In the genomic region with DNA sequence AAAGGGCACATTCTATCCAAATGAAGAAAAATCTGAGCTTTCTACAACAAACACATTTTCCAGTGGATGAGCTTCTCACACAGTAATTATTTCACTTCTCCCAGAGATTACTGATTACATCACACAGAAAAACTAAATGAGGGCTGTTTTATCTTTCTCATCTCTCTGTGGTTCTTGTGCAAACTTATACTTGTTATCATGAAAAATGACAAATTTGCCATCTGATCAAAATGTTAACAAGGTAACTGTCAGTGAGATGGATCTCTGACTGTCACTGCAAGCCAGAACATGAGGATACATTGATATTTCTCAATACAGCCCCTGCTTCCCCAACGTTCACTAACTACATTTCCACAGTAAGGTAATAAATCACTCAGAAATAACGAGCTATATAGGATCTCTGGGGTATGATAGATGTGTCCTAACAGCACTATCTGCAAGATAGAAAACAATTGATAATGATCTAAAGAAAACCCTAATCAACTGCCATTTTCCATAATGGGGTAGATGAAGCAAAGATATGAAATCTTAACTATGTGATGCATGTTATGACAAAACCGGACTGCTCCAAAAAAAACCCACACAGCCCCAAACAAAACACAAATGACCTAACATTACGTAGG, we compare ENCODE assay signal across 20 cellular contexts.
"Had no signal": no experiment of that assay in that cellular context is flagged by ENCODE, and none has a peak within 500 bp of the region (broad histone marks: within the 10 kb centered on the region; RNA-seq: fewer than 3 reads in every experiment).

No MANE protein-coding gene starts in this region.

- ATAC-seq: activated CD8-positive, alpha-beta T cell treated with anti-CD3 and anti-CD28 coated beads for 36 hours; activated T-cell treated with anti-CD3 and anti-CD28 coated beads, Interleukin-2, amount 50 U/mL, for 72 hours; body of pancreas; heart left ventricle; left lung; mucosa of descending colon; natural killer cell had no signal

- H3K27me3 ChIP-seq: adrenal gland, body of pancreas, heart left ventricle, left lung, testis had no signal

- H3K27ac ChIP-seq: adrenal gland, body of pancreas, heart left ventricle, left lung, testis had no signal

- H3K27ac Mint-ChIP-seq: activated CD8-positive, alpha-beta T cell treated with anti-CD3 and anti-CD28 coated beads for 36 hours; activated T-cell treated with anti-CD3 and anti-CD28 coated beads, Interleukin-2, amount 50 U/mL, for 72 hours; natural killer cell; stimulated activated naive CD8-positive, alpha-beta T cell treated with anti-CD3 and anti-CD28 coated beads, Interleukin-15, Interleukin-2, amounts not matched to agents 100 ng/mL and 50 ng/mL, for 24 hours had no signal

- H3K27me3 Mint-ChIP-seq: activated CD8-positive, alpha-beta T cell treated with anti-CD3 and anti-CD28 coated beads for 36 hours; central memory CD8-positive, alpha-beta T cell; stimulated activated naive CD8-positive, alpha-beta T cell treated with anti-CD3 and anti-CD28 coated beads, Interleukin-15, Interleukin-2, amounts not matched to agents 100 ng/mL and 50 ng/mL, for 24 hours had no signal

- DNase-seq: activated CD8-positive, alpha-beta memory T cell treated with anti-CD3 and anti-CD28 coated beads, Interleukin-2, amount 50 U/mL, for 4 hours; activated CD8-positive, alpha-beta T cell treated with anti-CD3 and anti-CD28 coated beads for 36 hours; activated naive CD4-positive, alpha-beta T cell; activated T-cell treated with anti-CD3 and anti-CD28 coated beads, Interleukin-2, amount 50 U/mL, for 72 hours; adrenal gland; body of pancreas; cortex of kidney; effector CD8-positive, alpha-beta T cell; foreskin melanocyte; heart left ventricle; islet precursor cell; left lung; mucosa of descending colon; natural killer cell; stimulated activated CD4-positive, alpha-beta T cell treated with anti-CD3 and anti-CD28 coated beads, Interleukin-12 subunit alpha, Interleukin-12 subunit beta, amount 100 ng/mL, for 4 hours; stimulated activated CD4-positive, alpha-beta T cell treated with anti-CD3 and anti-CD28 coated beads, Interleukin-2, amount 100 ng/mL, for 48 hours; T-helper 9 cell; testis had no signal

- H3K9me3 ChIP-seq: adrenal gland, body of pancreas, heart left ventricle, left lung, mucosa of descending colon, testis had no signal

- H3K4me1 ChIP-seq: adrenal gland, body of pancreas, left lung, testis had no signal

- H3K36me3 ChIP-seq: adrenal gland, heart left ventricle, left lung had no signal

- H3K4me3 ChIP-seq: adrenal gland, body of pancreas, heart left ventricle, left lung, mucosa of descending colon, testis had no signal

- H3K9me3 Mint-ChIP-seq: activated CD8-positive, alpha-beta T cell treated with anti-CD3 and anti-CD28 coated beads for 36 hours; central memory CD8-positive, alpha-beta T cell; natural killer cell; stimulated activated naive CD8-positive, alpha-beta T cell treated with anti-CD3 and anti-CD28 coated beads, Interleukin-15, Interleukin-2, amounts not matched to agents 100 ng/mL and 50 ng/mL, for 24 hours had no signal

- H3K4me3 Mint-ChIP-seq: activated CD8-positive, alpha-beta T cell treated with anti-CD3 and anti-CD28 coated beads for 36 hours; activated T-cell treated with anti-CD3 and anti-CD28 coated beads, Interleukin-2, amount 50 U/mL, for 72 hours; central memory CD8-positive, alpha-beta T cell; natural killer cell; stimulated activated naive CD8-positive, alpha-beta T cell treated with anti-CD3 and anti-CD28 coated beads, Interleukin-15, Interleukin-2, amounts not matched to agents 100 ng/mL and 50 ng/mL, for 24 hours had no signal

- H3K36me3 Mint-ChIP-seq: natural killer cell had no signal
